ENCODE assay signal across 1 cellular context in genomic region chr19:45179063-45179847, GRCh38.
TF ChIP-seq lines count a peak whose summit lies in the region.

No MANE protein-coding gene starts in this region.

TF ChIP-seq in GM12878, 131 proteins besides CTCF, POLR2A, EP300 and RAD21 (continued from another document and continues in another):
- TF ChIP-seq, protein P1, sequence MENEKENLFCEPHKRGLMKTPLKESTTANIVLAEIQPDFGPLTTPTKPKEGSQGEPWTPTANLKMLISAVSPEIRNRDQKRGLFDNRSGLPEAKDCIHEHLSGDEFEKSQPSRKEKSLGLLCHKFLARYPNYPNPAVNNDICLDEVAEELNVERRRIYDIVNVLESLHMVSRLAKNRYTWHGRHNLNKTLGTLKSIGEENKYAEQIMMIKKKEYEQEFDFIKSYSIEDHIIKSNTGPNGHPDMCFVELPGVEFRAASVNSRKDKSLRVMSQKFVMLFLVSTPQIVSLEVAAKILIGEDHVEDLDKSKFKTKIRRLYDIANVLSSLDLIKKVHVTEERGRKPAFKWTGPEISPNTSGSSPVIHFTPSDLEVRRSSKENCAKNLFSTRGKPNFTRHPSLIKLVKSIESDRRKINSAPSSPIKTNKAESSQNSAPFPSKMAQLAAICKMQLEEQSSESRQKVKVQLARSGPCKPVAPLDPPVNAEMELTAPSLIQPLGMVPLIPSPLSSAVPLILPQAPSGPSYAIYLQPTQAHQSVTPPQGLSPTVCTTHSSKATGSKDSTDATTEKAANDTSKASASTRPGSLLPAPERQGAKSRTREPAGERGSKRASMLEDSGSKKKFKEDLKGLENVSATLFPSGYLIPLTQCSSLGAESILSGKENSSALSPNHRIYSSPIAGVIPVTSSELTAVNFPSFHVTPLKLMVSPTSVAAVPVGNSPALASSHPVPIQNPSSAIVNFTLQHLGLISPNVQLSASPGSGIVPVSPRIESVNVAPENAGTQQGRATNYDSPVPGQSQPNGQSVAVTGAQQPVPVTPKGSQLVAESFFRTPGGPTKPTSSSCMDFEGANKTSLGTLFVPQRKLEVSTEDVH (IDR thresholded peaks at IDR 0.05; ENCODE audit: low read depth, partially characterized antibody): no peak
- TF ChIP-seq POLR2AphosphoS2 (IDR thresholded peaks at IDR 0.05; ENCODE audit: low read depth, low read length) (no peak), ESRRA (IDR thresholded peaks at IDR 0.05; ENCODE audit: low read length) (no peak), KDM1A (IDR thresholded peaks at IDR 0.05; ENCODE audit: borderline replicate concordance) (no peak), ZNF207 (IDR thresholded peaks at IDR 0.05; ENCODE audit: borderline replicate concordance) (peak; percentile 24; the same call in 1 of the 2 replicates), ATF3 (IDR thresholded peaks at IDR 0.05; ENCODE audit: borderline replicate concordance, extremely low read depth, low read depth, low read length) (no peak), HDAC6 (IDR thresholded peaks at IDR 0.05; ENCODE audit: unreplicated experiment) (peak; percentile 25), FOS (IDR thresholded peaks at IDR 0.05; ENCODE audit: borderline replicate concordance, extremely low read depth, insufficient read length) (no peak), BRCA1 (IDR thresholded peaks at IDR 0.05; ENCODE audit: low read depth, low read length) (no peak), RAD51 (IDR thresholded peaks at IDR 0.05) (no peak), ZNF217 (IDR thresholded peaks at IDR 0.05) (0 out of 2 replicates have a peak, but pooled peaks have one; percentile 32), YBX1 (IDR thresholded peaks at IDR 0.05) (no peak), LARP7 (IDR thresholded peaks at IDR 0.05) (peak; percentile 91), ATF2 (IDR thresholded peaks at IDR 0.05; ENCODE audit: low read length) (no peak), SIN3A (IDR thresholded peaks at IDR 0.05; ENCODE audit: low read depth, low read length) (peak; percentile 49; the same call in 1 of the 2 replicates), IKZF1 (conservative IDR thresholded peaks at IDR 0.05) (peak; percentile 73), SP1 (IDR thresholded peaks at IDR 0.05; ENCODE audit: low read depth, low read length) (peak; percentile 45), BACH1 (IDR thresholded peaks at IDR 0.05; ENCODE audit: borderline replicate concordance) (peak; percentile 49; the same call in 1 of the 2 replicates), SUPT20H (IDR thresholded peaks at IDR 0.05; ENCODE audit: borderline replicate concordance, control insufficient read depth, low read depth, low read length) (no peak), GATAD2B (conservative IDR thresholded peaks at IDR 0.05; ENCODE audit: low read depth) (peak; percentile 79; the same call in 1 of the 2 replicates), RB1 (IDR thresholded peaks at IDR 0.05; ENCODE audit: borderline replicate concordance) (no peak), SPI1 (IDR thresholded peaks at IDR 0.05; ENCODE audit: borderline replicate concordance, insufficient read depth, low read depth, low read length) (no peak; the same call in 1 of the 2 replicates), EZH2 (IDR thresholded peaks at IDR 0.05; ENCODE audit: borderline replicate concordance, control insufficient read depth, low read depth, low read length) (no peak), EGR1 (IDR thresholded peaks at IDR 0.05; ENCODE audit: borderline replicate concordance in 1 of 2, low read depth in 2 of 2, low read length in 2 of 2) (peak; percentile 4 to 94), RCOR1 (conservative IDR thresholded peaks at IDR 0.05; ENCODE audit: low read depth, low read length) (no peak), ZBTB4 (CRISPR knock-in tag; IDR thresholded peaks at IDR 0.05) (no peak), EED (IDR thresholded peaks at IDR 0.05; ENCODE audit: low read depth) (no peak), FOXK2 (IDR thresholded peaks at IDR 0.05) (no peak), NFIC (IDR thresholded peaks at IDR 0.05; ENCODE audit: low read depth, low read length) (no peak), CBX3 (IDR thresholded peaks at IDR 0.05; ENCODE audit: borderline replicate concordance, low read depth) (no peak), SMC3 (IDR thresholded peaks at IDR 0.05; ENCODE audit: borderline replicate concordance, low read length) (no peak), ZNF622 (IDR thresholded peaks at IDR 0.05) (no peak), TCF12 (IDR thresholded peaks at IDR 0.05; ENCODE audit: low read depth, low read length) (no peak), PAX5 (IDR thresholded peaks at IDR 0.05; ENCODE audit: borderline replicate concordance, low read depth, low read length) (no peak), PBX3 (IDR thresholded peaks at IDR 0.05; ENCODE audit: insufficient replicate concordance, low read depth, low read length) (no peak), SRF (IDR thresholded peaks at IDR 0.05; ENCODE audit: low read depth in 2 of 2, low read length in 2 of 2) (no peak), MEF2B (IDR thresholded peaks at IDR 0.05; ENCODE audit: partially characterized antibody, poor library complexity, severe bottlenecking) (no peak), KLF5 (IDR thresholded peaks at IDR 0.05; ENCODE audit: partially characterized antibody) (no peak), WRNIP1 (IDR thresholded peaks at IDR 0.05; ENCODE audit: borderline replicate concordance, low read depth, low read length) (no peak), CREB1 (IDR thresholded peaks at IDR 0.05; ENCODE audit: low read depth) (no peak), NRF1 (conservative IDR thresholded peaks at IDR 0.05; ENCODE audit: low read depth, low read length) (no peak), SMARCA5 (IDR thresholded peaks at IDR 0.05) (peak; percentile 54; the same call in 1 of the 2 replicates)
- TF ChIP-seq, protein P2, sequence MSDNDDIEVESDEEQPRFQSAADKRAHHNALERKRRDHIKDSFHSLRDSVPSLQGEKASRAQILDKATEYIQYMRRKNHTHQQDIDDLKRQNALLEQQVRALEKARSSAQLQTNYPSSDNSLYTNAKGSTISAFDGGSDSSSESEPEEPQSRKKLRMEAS (IDR thresholded peaks at IDR 0.05; ENCODE audit: low read depth, low read length): no peak
- TF ChIP-seq, protein P3, sequence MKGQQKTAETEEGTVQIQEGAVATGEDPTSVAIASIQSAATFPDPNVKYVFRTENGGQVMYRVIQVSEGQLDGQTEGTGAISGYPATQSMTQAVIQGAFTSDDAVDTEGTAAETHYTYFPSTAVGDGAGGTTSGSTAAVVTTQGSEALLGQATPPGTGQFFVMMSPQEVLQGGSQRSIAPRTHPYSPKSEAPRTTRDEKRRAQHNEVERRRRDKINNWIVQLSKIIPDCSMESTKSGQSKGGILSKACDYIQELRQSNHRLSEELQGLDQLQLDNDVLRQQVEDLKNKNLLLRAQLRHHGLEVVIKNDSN (IDR thresholded peaks at IDR 0.05; ENCODE audit: borderline replicate concordance, extremely low read length, insufficient read depth, low read depth, low read length): no peak
- TF ChIP-seq, protein P4, sequence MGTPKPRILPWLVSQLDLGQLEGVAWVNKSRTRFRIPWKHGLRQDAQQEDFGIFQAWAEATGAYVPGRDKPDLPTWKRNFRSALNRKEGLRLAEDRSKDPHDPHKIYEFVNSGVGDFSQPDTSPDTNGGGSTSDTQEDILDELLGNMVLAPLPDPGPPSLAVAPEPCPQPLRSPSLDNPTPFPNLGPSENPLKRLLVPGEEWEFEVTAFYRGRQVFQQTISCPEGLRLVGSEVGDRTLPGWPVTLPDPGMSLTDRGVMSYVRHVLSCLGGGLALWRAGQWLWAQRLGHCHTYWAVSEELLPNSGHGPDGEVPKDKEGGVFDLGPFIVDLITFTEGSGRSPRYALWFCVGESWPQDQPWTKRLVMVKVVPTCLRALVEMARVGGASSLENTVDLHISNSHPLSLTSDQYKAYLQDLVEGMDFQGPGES (IDR thresholded peaks at IDR 0.05): no peak
- TF ChIP-seq, protein P5, sequence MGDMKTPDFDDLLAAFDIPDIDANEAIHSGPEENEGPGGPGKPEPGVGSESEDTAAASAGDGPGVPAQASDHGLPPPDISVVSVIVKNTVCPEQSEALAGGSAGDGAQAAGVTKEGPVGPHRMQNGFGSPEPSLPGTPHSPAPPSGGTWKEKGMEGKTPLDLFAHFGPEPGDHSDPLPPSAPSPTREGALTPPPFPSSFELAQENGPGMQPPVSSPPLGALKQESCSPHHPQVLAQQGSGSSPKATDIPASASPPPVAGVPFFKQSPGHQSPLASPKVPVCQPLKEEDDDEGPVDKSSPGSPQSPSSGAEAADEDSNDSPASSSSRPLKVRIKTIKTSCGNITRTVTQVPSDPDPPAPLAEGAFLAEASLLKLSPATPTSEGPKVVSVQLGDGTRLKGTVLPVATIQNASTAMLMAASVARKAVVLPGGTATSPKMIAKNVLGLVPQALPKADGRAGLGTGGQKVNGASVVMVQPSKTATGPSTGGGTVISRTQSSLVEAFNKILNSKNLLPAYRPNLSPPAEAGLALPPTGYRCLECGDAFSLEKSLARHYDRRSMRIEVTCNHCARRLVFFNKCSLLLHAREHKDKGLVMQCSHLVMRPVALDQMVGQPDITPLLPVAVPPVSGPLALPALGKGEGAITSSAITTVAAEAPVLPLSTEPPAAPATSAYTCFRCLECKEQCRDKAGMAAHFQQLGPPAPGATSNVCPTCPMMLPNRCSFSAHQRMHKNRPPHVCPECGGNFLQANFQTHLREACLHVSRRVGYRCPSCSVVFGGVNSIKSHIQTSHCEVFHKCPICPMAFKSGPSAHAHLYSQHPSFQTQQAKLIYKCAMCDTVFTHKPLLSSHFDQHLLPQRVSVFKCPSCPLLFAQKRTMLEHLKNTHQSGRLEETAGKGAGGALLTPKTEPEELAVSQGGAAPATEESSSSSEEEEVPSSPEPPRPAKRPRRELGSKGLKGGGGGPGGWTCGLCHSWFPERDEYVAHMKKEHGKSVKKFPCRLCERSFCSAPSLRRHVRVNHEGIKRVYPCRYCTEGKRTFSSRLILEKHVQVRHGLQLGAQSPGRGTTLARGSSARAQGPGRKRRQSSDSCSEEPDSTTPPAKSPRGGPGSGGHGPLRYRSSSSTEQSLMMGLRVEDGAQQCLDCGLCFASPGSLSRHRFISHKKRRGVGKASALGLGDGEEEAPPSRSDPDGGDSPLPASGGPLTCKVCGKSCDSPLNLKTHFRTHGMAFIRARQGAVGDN (IDR thresholded peaks at IDR 0.05): 0 out of 2 replicates have a peak, but pooled peaks have one; percentile 29
